20 cellular contexts compared by ENCODE assay signal in the genomic region with DNA sequence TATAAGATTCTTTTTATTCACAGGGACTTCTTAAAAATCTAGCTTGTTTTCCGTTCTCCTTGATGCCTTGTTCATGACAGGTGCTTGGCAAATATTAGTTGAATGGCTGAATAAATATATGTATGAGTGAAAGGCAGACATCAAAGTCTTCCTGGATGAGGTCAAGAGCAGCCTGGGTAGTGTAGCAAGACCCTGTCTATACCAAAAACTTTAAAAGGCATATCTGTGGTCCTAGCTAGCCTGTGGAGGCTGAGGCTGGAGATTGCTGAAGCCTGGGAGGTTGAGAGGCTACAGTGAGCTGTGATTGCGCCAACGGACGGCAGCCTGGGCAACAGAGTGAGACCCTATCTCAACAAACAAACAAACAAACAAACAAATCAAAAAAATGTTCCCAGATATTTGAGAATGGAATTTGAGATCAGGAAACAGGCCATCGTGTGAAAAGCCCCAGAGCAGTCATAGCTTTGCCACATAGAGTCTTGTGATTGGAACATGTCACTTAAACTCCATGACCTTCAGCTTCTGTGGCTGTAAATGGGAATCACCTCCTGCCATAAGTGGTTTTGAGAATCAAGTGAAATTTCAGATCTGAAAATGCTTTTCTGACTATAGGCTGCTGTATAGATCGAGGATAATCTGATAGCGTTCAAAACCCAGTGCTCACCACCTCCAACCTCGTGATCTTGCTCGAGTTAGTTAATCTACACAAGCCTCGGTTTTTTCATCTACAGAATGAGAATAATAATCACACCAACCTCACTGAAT.
DNase-seq lines count a peak whose midpoint lies in the region; ATAC-seq and TF ChIP-seq lines count a peak whose summit lies in the region.
"Had no signal": no experiment of that assay in that cellular context is flagged by ENCODE, and none has a peak within 500 bp of the region (broad histone marks: within the 10 kb centered on the region; RNA-seq: fewer than 3 reads in every experiment).

No MANE protein-coding gene starts in this region.

- no peaks in the 10 kb centered on the region for H3K36me3 Mint-ChIP-seq in activated CD4-positive, alpha-beta T cell treated with anti-CD3 and anti-CD28 coated beads, Interleukin-2, amount 10 ng/mL, durations not matched to agents 24 days and 14 days (ENCODE audit: low read depth)
- H3K36me3 Mint-ChIP-seq in brain, result no peaks in the 10 kb centered on the region
- no peaks in the 10 kb centered on the region for H3K36me3 Mint-ChIP-seq in nephron (ENCODE audit: low read depth)

- H3K9me3 Mint-ChIP-seq in activated CD4-positive, alpha-beta T cell treated with anti-CD3 and anti-CD28 coated beads, Interleukin-2, amount 10 ng/mL, durations not matched to agents 24 days and 14 days, result no peaks in the 10 kb centered on the region
- H3K9me3 Mint-ChIP-seq in brain, result peaks cover 0 to 3% (median 0%) of the 10 kb centered on the region in 5 experiments
- no peaks in the 10 kb centered on the region for H3K9me3 Mint-ChIP-seq in nephron

- H3K9ac ChIP-seq in BLaER1 treated with 17β-estradiol and CSF1 and Interleukin-3, amounts not matched to agents 10 nM and 100 nM, result no peak overlapping the region
- H3K9ac ChIP-seq: SK-N-SH had no signal

- ATAC-seq in HG02885 (IDR thresholded peaks at IDR 0.05; ENCODE audit: poor library complexity, unreplicated experiment) (no peak), left colon (no peak)
- ATAC-seq: A549 had no signal

- no peaks in the 10 kb centered on the region for H3K36me3 ChIP-seq in BLaER1 treated with 17β-estradiol and CSF1 and Interleukin-3, amounts not matched to agents 10 nM and 100 nM
- H3K36me3 ChIP-seq: ascending aorta had no signal

- peak overlapping the region; percentile 43 to 97 (median 91); a peak in 21 of 22 replicates for H3K4me2 ChIP-seq in BLaER1 treated with 17β-estradiol and CSF1 and Interleukin-3, amounts not matched to agents 10 nM and 100 nM
- H3K4me2 ChIP-seq: A549, SK-N-SH had no signal

- H3K27me3 ChIP-seq in BLaER1 treated with 17β-estradiol and CSF1 and Interleukin-3, amounts not matched to agents 10 nM and 100 nM, result no peaks in the 10 kb centered on the region
- H3K27me3 ChIP-seq: ascending aorta had no signal

- no peaks in the 10 kb centered on the region for H3K27me3 Mint-ChIP-seq in activated CD4-positive, alpha-beta T cell treated with anti-CD3 and anti-CD28 coated beads, Interleukin-2, amount 10 ng/mL, durations not matched to agents 24 days and 14 days
- H3K27me3 Mint-ChIP-seq in brain (peaks cover 8% of the 10 kb centered on the region), nephron (ENCODE audit: low read depth) (peaks cover 10% of the 10 kb centered on the region)

- DNase-seq in activated CD4-positive, alpha-beta T cell treated with anti-CD3 and anti-CD28 coated beads, Interleukin-2, amount 10 ng/mL, durations not matched to agents 24 days and 14 days, result no peak
- no peak for DNase-seq in activated CD4-positive, alpha-beta T cell treated with anti-CD3 and anti-CD28 coated beads, Interleukin-2, amount 50 U/mL, for 1 hour
- DNase-seq in left colon (no peak), DMS79 treated with DMSO at 0.1 percent for 48 hours (lab: John Stamatoyannopoulos, UW) (no peak)
- DNase-seq: activated CD8-positive, alpha-beta memory T cell treated with anti-CD3 and anti-CD28 coated beads, Interleukin-2, amount 50 U/mL, for 4 hours; activated gamma-delta T cell treated with Interleukin-2 at 50 U/mL for 16 hours; effector CD4-positive, alpha-beta T cell; NCI-H1105; NCI-H2081; NK-92 treated with Interleukin-12 subunit alpha and Interleukin-12 subunit beta, amount 100 ng/mL, for 24 hours; SK-N-SH; stimulated activated CD4-positive, alpha-beta T cell treated with anti-CD3 and anti-CD28 coated beads, Interleukin-4, amount 100 ng/mL, for 24 hours; T-helper 9 cell had no signal

- peak overlapping the region in 5 of 11 experiments; percentile 4 to 85 (median 13); a peak in 5 of 22 replicates for H3K27ac ChIP-seq in BLaER1 treated with 17β-estradiol and CSF1 and Interleukin-3, amounts not matched to agents 10 nM and 100 nM
- H3K27ac ChIP-seq: ascending aorta, C4-2B had no signal

- intact Hi-C loops in activated CD4-positive, alpha-beta T cell treated with anti-CD3 and anti-CD28 coated beads, Interleukin-2, amount 10 ng/mL, durations not matched to agents 24 days and 14 days (cut with micrococcal nuclease), result no loop called here
- intact Hi-C loops in left colon (cut with DNase I, micrococcal nuclease), result no loop called here

- H3K4me1 ChIP-seq in BLaER1 treated with 17β-estradiol and CSF1 and Interleukin-3, amounts not matched to agents 10 nM and 100 nM, result peaks cover 64 to 81% (median 75%) of the 10 kb centered on the region in 10 experiments
- H3K4me1 ChIP-seq: ascending aorta had no signal

- no peak overlapping the region for H3K4me3 ChIP-seq in BLaER1 treated with 17β-estradiol and CSF1 and Interleukin-3, amounts not matched to agents 10 nM and 100 nM
- H3K4me3 ChIP-seq: A549, ascending aorta had no signal

- H3K27ac Mint-ChIP-seq in activated CD4-positive, alpha-beta T cell treated with anti-CD3 and anti-CD28 coated beads, Interleukin-2, amount 10 ng/mL, durations not matched to agents 24 days and 14 days, result peak overlapping the region; percentile 17
- H3K27ac Mint-ChIP-seq in brain (peak overlapping the region; percentile 32 to 97 (median 96)), nephron (peak overlapping the region; percentile 67 to 88 (median 86))

- H3K9me3 ChIP-seq in BLaER1 treated with 17β-estradiol and CSF1 and Interleukin-3, amounts not matched to agents 10 nM and 100 nM (replicated peaks in 1 of 11), result peaks cover 0 to 24% (median 17%) of the 10 kb centered on the region in 11 experiments; a peak in 17 of 22 replicates
- H3K9me3 ChIP-seq: A549, ascending aorta, SK-N-SH had no signal

- H3K4me3 Mint-ChIP-seq in activated CD4-positive, alpha-beta T cell treated with anti-CD3 and anti-CD28 coated beads, Interleukin-2, amount 10 ng/mL, durations not matched to agents 24 days and 14 days, result peak overlapping the region; percentile 5
- H3K4me3 Mint-ChIP-seq in brain (peak overlapping the region in 1 of 5 experiments; percentile 17), nephron (no peak overlapping the region)

- peaks cover 44% of the 10 kb centered on the region for H3K4me1 Mint-ChIP-seq in activated CD4-positive, alpha-beta T cell treated with anti-CD3 and anti-CD28 coated beads, Interleukin-2, amount 10 ng/mL, durations not matched to agents 24 days and 14 days
- H3K4me1 Mint-ChIP-seq in brain, result peaks cover 68% of the 10 kb centered on the region
- peaks cover 74% of the 10 kb centered on the region for H3K4me1 Mint-ChIP-seq in nephron

- TF ChIP-seq CTCF in brain (conservative IDR thresholded peaks at IDR 0.05) (no peak), nephron (IDR thresholded peaks at IDR 0.05; ENCODE audit: unreplicated experiment in 3 of 3) (no peak)

- H4K20me1 ChIP-seq in BLaER1 treated with 17β-estradiol and CSF1 and Interleukin-3, amounts not matched to agents 10 nM and 100 nM, result no peaks in the 10 kb centered on the region

Comparison
In these comparisons a context has a peak if more than half of its experiments do, and no peak if none do; other contexts are left out.
1. H3K27ac Mint-ChIP-seq: peak in every context shown above with its lines; median percentile 96 in brain; 86 in nephron; 17 in activated CD4-positive, alpha-beta T cell treated with anti-CD3 and anti-CD28 coated beads, Interleukin-2, amount 10 ng/mL, durations not matched to agents 24 days and 14 days.